7 cellular contexts compared by ENCODE assay signal in the genomic region with DNA sequence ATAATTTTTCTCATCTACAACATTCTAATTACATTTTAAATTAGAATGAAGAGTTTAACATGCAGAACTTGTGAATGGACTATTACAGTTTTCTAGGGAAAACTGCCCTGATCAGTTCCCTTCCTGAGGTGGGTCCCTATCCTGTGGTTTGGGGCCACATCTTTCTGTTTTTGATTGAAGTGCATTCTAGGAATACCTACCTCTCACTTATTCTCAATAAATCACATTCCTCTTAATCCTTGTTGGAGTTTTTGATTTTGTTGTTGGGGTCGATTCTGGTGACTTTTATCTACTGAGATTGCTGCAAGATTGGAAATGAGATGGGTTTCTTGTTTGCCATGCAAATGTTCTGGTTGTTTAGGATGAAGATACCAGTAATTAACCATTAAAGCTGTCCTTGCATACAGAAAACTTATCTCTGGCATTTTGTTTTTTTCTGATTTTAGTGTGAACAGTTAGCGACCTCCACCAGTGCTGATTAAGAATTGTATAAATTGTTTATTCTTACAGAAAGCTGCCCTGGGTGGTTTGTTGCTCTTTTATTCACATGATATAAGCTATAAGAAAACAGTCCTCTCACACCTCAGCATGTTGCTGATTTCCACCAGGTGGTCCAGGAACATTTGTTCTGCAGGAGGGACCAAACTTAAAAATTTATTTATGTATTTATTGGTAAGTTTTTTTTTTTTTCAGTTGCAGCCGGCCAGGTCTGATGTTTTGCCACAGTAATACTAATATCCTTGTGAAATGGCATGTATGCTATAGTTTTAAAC.
DNase-seq lines count a peak whose midpoint lies in the region; TF ChIP-seq lines count a peak whose summit lies in the region.

No MANE protein-coding gene starts in this region.

- no peaks in the 10 kb centered on the region for H3K9me3 Mint-ChIP-seq in H9

- H3K4me2 ChIP-seq in H9 (ENCODE audit: insufficient read depth, insufficient read length, low read length) (peak overlapping the region; percentile 93), fibroblast of lung (ENCODE audit: extremely low read depth, insufficient read depth, low read length) (peak overlapping the region; percentile 46)

- H2BK12ac ChIP-seq in H9 (ENCODE audit: insufficient read length, low read depth, low read length), result no peak overlapping the region

- no peak overlapping the region for H4K5ac ChIP-seq in H9 (ENCODE audit: insufficient read length, low read depth, low read length)

- no peaks in the 10 kb centered on the region for H3K79me2 ChIP-seq in H9 (ENCODE audit: insufficient read depth, low read length)
- H3K79me2 ChIP-seq in fibroblast of lung (ENCODE audit: control insufficient read depth, insufficient read depth, low read length), result peaks cover 68% of the 10 kb centered on the region

- H3T11ph ChIP-seq in H9 (ENCODE audit: low read length), result no peak overlapping the region

- no peak overlapping the region for H3K56ac ChIP-seq in H9 (ENCODE audit: insufficient read length, low read depth, low read length)

- H2BK15ac ChIP-seq in H9 (ENCODE audit: low read depth, low read length), result no peak overlapping the region

- no peak for TF ChIP-seq CTCF in H9 (conservative IDR thresholded peaks at IDR 0.05)
- TF ChIP-seq CTCF in Peyer's patch (IDR thresholded peaks at IDR 0.05), result no peak
- TF ChIP-seq CTCF in fibroblast of lung (conservative IDR thresholded peaks at IDR 0.05 in 1 of 2, IDR thresholded peaks at IDR 0.05 in 1 of 2; ENCODE audit: low read depth in 1 of 2, low read length in 2 of 2), result no peak
- no peak for TF ChIP-seq CTCF in GM13976 (IDR thresholded peaks at IDR 0.05; ENCODE audit: borderline replicate concordance, control extremely low read depth, extremely low read depth, insufficient read depth, missing control alignments)

- no peak overlapping the region for H2BK20ac ChIP-seq in H9 (ENCODE audit: low read depth, low read length, poor library complexity, severe bottlenecking)

- H3K36me3 Mint-ChIP-seq in H9 (ENCODE audit: insufficient read depth in 1 of 3, low read depth in 3 of 3), result no peaks in the 10 kb centered on the region

- H3K23ac ChIP-seq in H9 (ENCODE audit: insufficient read length, low read depth, low read length), result no peak overlapping the region

- H2AFZ ChIP-seq in H9 (ENCODE audit: low read length) (no peak overlapping the region), fibroblast of lung (ENCODE audit: low read length) (no peak overlapping the region)

- 0 out of 5 replicates have a peak overlapping the region, but pooled peaks of 1 of the 2 experiments have one; percentile 71 for H3K4me3 Mint-ChIP-seq in H9

- no CpG with 5 or more reads among the region's 3 CpGs for WGBS in H9 (ENCODE audit: extremely low coverage, insufficient read length, low lambda C conversion rate)

- no peaks in the 10 kb centered on the region for H3K27me3 ChIP-seq in H9 (ENCODE audit: insufficient read depth, low read length)
- H3K27me3 ChIP-seq in Peyer's patch, result no peaks in the 10 kb centered on the region
- H3K27me3 ChIP-seq in fibroblast of lung (ENCODE audit: control insufficient read depth, insufficient read depth, low read length), result no peaks in the 10 kb centered on the region

- H3K79me1 ChIP-seq in H9 (ENCODE audit: insufficient read depth, low read depth, low read length, poor library complexity, severe bottlenecking), result no peaks in the 10 kb centered on the region

- in situ Hi-C loops in GM13976 (cut with MboI; ENCODE audit: low sequenced_read_pairs, unreplicated experiment), result no loop called here

- H3K27me3 Mint-ChIP-seq in H9 (ENCODE audit: low read depth), result peaks cover 40% of the 10 kb centered on the region

- no peak overlapping the region for H3K27ac Mint-ChIP-seq in H9

- H3K9ac ChIP-seq in H9 (ENCODE audit: extremely low read depth, insufficient read length, low read length) (no peak overlapping the region), fibroblast of lung (ENCODE audit: insufficient read depth, low read length) (no peak overlapping the region)

- no peak overlapping the region for H3K4ac ChIP-seq in H9 (ENCODE audit: low read depth, low read length)

- H3K23me2 ChIP-seq in H9 (ENCODE audit: insufficient read length, low read depth, low read length, poor library complexity, severe bottlenecking), result peaks cover 5% of the 10 kb centered on the region

- no peak overlapping the region for H4K91ac ChIP-seq in H9 (ENCODE audit: insufficient read length, low read depth, low read length)

- H3K9me3 ChIP-seq in H9 (ENCODE audit: control insufficient read depth, low read depth, low read length) (no peaks in the 10 kb centered on the region), Peyer's patch (no peaks in the 10 kb centered on the region), fibroblast of lung (ENCODE audit: control insufficient read depth, insufficient read depth, low read depth, low read length) (no peaks in the 10 kb centered on the region)

- no peaks in the 10 kb centered on the region for H3K36me3 ChIP-seq in Peyer's patch
- H3K36me3 ChIP-seq in fibroblast of lung (ENCODE audit: control insufficient read depth, insufficient read depth, low read length), result peaks cover 4% of the 10 kb centered on the region

- no peak overlapping the region for H2AK5ac ChIP-seq in H9 (ENCODE audit: insufficient read length, low read length)

- H3K27ac ChIP-seq in H9 (ENCODE audit: insufficient read length, low read depth, low read length) (no peak overlapping the region), Peyer's patch (peak overlapping the region in 3 of 4 donors; percentile 66 to 89 (median 83)), fibroblast of lung (ENCODE audit: insufficient read depth, low read length) (no peak overlapping the region)

- H2BK5ac ChIP-seq in H9 (ENCODE audit: insufficient read length, low read length), result no peak overlapping the region

- H3K4me1 ChIP-seq in H9 (ENCODE audit: insufficient read depth, low read length) (peaks cover 2% of the 10 kb centered on the region; the same call in 1 of the 2 replicates), Peyer's patch (peaks cover 0 to 38% (median 4%) of the 10 kb centered on the region in 4 donors), fibroblast of lung (ENCODE audit: control insufficient read depth, extremely low read depth, insufficient read depth, low read length) (no peaks in the 10 kb centered on the region)

- no peak overlapping the region for H3K14ac ChIP-seq in H9 (ENCODE audit: insufficient read depth, low read length)

- H4K20me1 ChIP-seq in H9 (ENCODE audit: control insufficient read depth, insufficient read depth, insufficient read length) (no peaks in the 10 kb centered on the region), fibroblast of lung (ENCODE audit: control insufficient read depth, extremely low read depth, insufficient read depth, low read length) (no peaks in the 10 kb centered on the region)

- H3K4me3 ChIP-seq in Peyer's patch (peak overlapping the region in 2 of 4 donors; percentile 50 to 68), fibroblast of lung (replicated peaks in 1 of 4; ENCODE audit: control extremely low read depth in 1 of 4, insufficient read depth in 1 of 4, low read depth in 3 of 4, low read length in 4 of 4) (peak overlapping the region in 2 of 4 experiments; percentile 35 to 71), skeletal muscle cell (ENCODE audit: low read depth, low read length) (peak overlapping the region; percentile 57)

- no peak for DNase-seq in H9
- DNase-seq in Peyer's patch, result no peak
- DNase-seq in fibroblast of lung (ENCODE audit: low read depth in 2 of 2), result no peak
- DNase-seq in skeletal muscle cell (ENCODE audit: low read depth), result no peak
- DNase-seq in GM13976 (ENCODE audit: low spot score), result no peak
- DNase-seq in iPS-NIHi7 (ENCODE audit: extremely low spot score), result no peak
- DNase-seq in H4 (ENCODE audit: low spot score), result no peak

- H3K4me1 Mint-ChIP-seq in H9, result peaks cover 33 to 41% of the 10 kb centered on the region in 2 experiments

- no peak overlapping the region for H4K8ac ChIP-seq in H9 (replicated peaks; ENCODE audit: insufficient read length, low read depth, low read length)

- H2BK120ac ChIP-seq in H9 (ENCODE audit: low read depth, low read length, poor library complexity, severe bottlenecking), result no peak overlapping the region

- no peak for TF ChIP-seq POLR2A in Peyer's patch (IDR thresholded peaks at IDR 0.05)

- H3K18ac ChIP-seq in H9 (ENCODE audit: insufficient read length, low read depth, low read length), result no peak overlapping the region

Comparison
In these comparisons a context has a peak if more than half of its experiments do, and no peak if none do; other contexts are left out.
1. H3K27ac ChIP-seq: peak in Peyer's patch (3 of 4); none in H9 (single experiment) and fibroblast of lung (single experiment).